Comparison of ENCODE assay signal across 14 cellular contexts in genomic region chr19:8557637-8558238, GRCh38. TPM values are rescaled to one million over a fixed set of nuclear protein-coding genes. Genes with fewer than 3 reads are reported as not detected.
A peak's percentile ranks its signal among the peaks of the same experiment; 100 is the strongest.
DNase-seq lines count a peak whose midpoint lies in the region; ATAC-seq and TF ChIP-seq lines count a peak whose summit lies in the region.
"Had no signal": no experiment of that assay in that cellular context is flagged by ENCODE, and none has a peak within 500 bp of the region (broad histone marks: within the 10 kb centered on the region; RNA-seq: fewer than 3 reads in every experiment).

No MANE protein-coding gene starts in this region.

- no peak overlapping the region for H2BK5ac ChIP-seq in IMR-90 (ENCODE audit: low read depth, low read length, poor library complexity, severe bottlenecking)

- no peaks in the 10 kb centered on the region for H3K27me3 ChIP-seq in IMR-90 (ENCODE audit: control insufficient read depth, insufficient read depth, low read length)
- H3K27me3 ChIP-seq: testis had no signal

- H4K5ac ChIP-seq in IMR-90 (ENCODE audit: low read depth, low read length), result no peak overlapping the region

- no peaks in the 10 kb centered on the region; the same call in 1 of the 2 replicates for H3K9me1 ChIP-seq in IMR-90 (ENCODE audit: insufficient read depth, low read length)

- TF ChIP-seq RAD21 in IMR-90 (IDR thresholded peaks at IDR 0.05; ENCODE audit: low read length), result no peak

- no peaks in the 10 kb centered on the region for H3K27me3 Mint-ChIP-seq in activated CD4-positive, alpha-beta T cell treated with anti-CD3 and anti-CD28 coated beads, Interleukin-2, amount 10 ng/mL, durations not matched to agents 7 days and 5 days
- no peaks in the 10 kb centered on the region for H3K27me3 Mint-ChIP-seq in activated naive CD8-positive, alpha-beta T cell treated with anti-CD3 and anti-CD28 coated beads, Interleukin-2, amount 50 U/mL, for 24 hours
- no peaks in the 10 kb centered on the region for H3K27me3 Mint-ChIP-seq in neural crest cell (ENCODE audit: low read depth)

- H3K27ac ChIP-seq in IMR-90 (ENCODE audit: insufficient read depth, low read length), result no peak overlapping the region
- H3K27ac ChIP-seq: SK-N-MC, testis had no signal

- H3K27ac Mint-ChIP-seq in activated CD4-positive, alpha-beta T cell treated with anti-CD3 and anti-CD28 coated beads, Interleukin-2, amount 10 ng/mL, durations not matched to agents 7 days and 5 days, result peak overlapping the region; percentile 82
- peak overlapping the region; percentile 66 for H3K27ac Mint-ChIP-seq in activated naive CD8-positive, alpha-beta T cell treated with anti-CD3 and anti-CD28 coated beads, Interleukin-2, amount 50 U/mL, for 24 hours
- peak overlapping the region; percentile 16 for H3K27ac Mint-ChIP-seq in neural crest cell (ENCODE audit: unreplicated experiment)

- H4K91ac ChIP-seq in IMR-90 (ENCODE audit: insufficient read depth, low read depth, low read length), result no peak overlapping the region

- H2BK20ac ChIP-seq in IMR-90 (ENCODE audit: low read depth, low read length), result no peak overlapping the region

- WGBS in IMR-90 (ENCODE audit: extremely low coverage in 2 of 2, insufficient read length in 1 of 2), 2 experiments, result 54% methylated on average over 3 of the region's 6 CpGs; no CpG with 5 or more reads in 1 of the 2 experiments

- in situ Hi-C loops in IMR-90 (cut with MboI; ENCODE audit: low sequenced_read_pairs), result no loop called here

- H4K20me1 ChIP-seq in IMR-90 (ENCODE audit: insufficient read depth, low read length), result no peaks in the 10 kb centered on the region

- H2AFZ ChIP-seq in IMR-90 (replicated peaks; ENCODE audit: low read length, poor library complexity), result no peak overlapping the region

- H2AK9ac ChIP-seq in IMR-90 (replicated peaks; ENCODE audit: low read depth, low read length, poor library complexity), result no peak overlapping the region

- no peaks in the 10 kb centered on the region for H3K36me3 ChIP-seq in IMR-90 (ENCODE audit: control insufficient read depth, insufficient read depth, low read length)

- no peaks in the 10 kb centered on the region for H3K9me3 ChIP-seq in IMR-90 (ENCODE audit: control insufficient read depth, insufficient read depth, low read length)
- H3K9me3 ChIP-seq: testis had no signal

- H3K18ac ChIP-seq in IMR-90 (ENCODE audit: low read depth, low read length), result no peak overlapping the region

- H3K9ac ChIP-seq in IMR-90 (ENCODE audit: low read depth, low read length), result no peak overlapping the region

- H3K4me1 Mint-ChIP-seq in activated CD4-positive, alpha-beta T cell treated with anti-CD3 and anti-CD28 coated beads, Interleukin-2, amount 10 ng/mL, durations not matched to agents 7 days and 5 days, result peaks cover 32% of the 10 kb centered on the region
- H3K4me1 Mint-ChIP-seq in activated naive CD8-positive, alpha-beta T cell treated with anti-CD3 and anti-CD28 coated beads, Interleukin-2, amount 50 U/mL, for 24 hours, result peaks cover 12% of the 10 kb centered on the region
- peaks cover 15% of the 10 kb centered on the region for H3K4me1 Mint-ChIP-seq in neural crest cell

- no TSS peak for BruUV-seq in IMR-90 (replicated peaks; lab: Mats Ljungman, UMichigan)

- no peaks in the 10 kb centered on the region for H3K79me1 ChIP-seq in IMR-90 (ENCODE audit: low read depth in 1 of 2, low read length in 2 of 2)

- CTCF ChIA-PET in activated CD4-positive, alpha-beta T cell treated with anti-CD3 and anti-CD28 coated beads, Interleukin-2, amount 10 ng/mL, durations not matched to agents 7 days and 5 days (lab: Charles Lee), result interaction anchor here (0.5 to 2.1 kb wide), 3 partner anchors 22 to 216 kb away, joined by 4 to 10 read pairs (median 4); no protein-coding TSS in a partner anchor
- CTCF ChIA-PET in IMR-90 (lab: Yijun Ruan, JAX), result no interaction called here

- no peak overlapping the region for H3K4ac ChIP-seq in IMR-90 (ENCODE audit: low read depth, low read length)

- H3K56ac ChIP-seq in IMR-90 (ENCODE audit: extremely low read depth, insufficient read depth, low read length), result no peak overlapping the region

- H2BK120ac ChIP-seq in IMR-90 (ENCODE audit: low read depth, low read length), result no peak overlapping the region

- no peak overlapping the region for H3K4me3 Mint-ChIP-seq in activated CD4-positive, alpha-beta T cell treated with anti-CD3 and anti-CD28 coated beads, Interleukin-2, amount 10 ng/mL, durations not matched to agents 7 days and 5 days
- no peak overlapping the region for H3K4me3 Mint-ChIP-seq in activated naive CD8-positive, alpha-beta T cell treated with anti-CD3 and anti-CD28 coated beads, Interleukin-2, amount 50 U/mL, for 24 hours
- H3K4me3 Mint-ChIP-seq in neural crest cell, result no peak overlapping the region

- H3K36me3 Mint-ChIP-seq in activated CD4-positive, alpha-beta T cell treated with anti-CD3 and anti-CD28 coated beads, Interleukin-2, amount 10 ng/mL, durations not matched to agents 7 days and 5 days (ENCODE audit: low read depth), result peaks cover 38% of the 10 kb centered on the region
- peaks cover 4% of the 10 kb centered on the region for H3K36me3 Mint-ChIP-seq in activated naive CD8-positive, alpha-beta T cell treated with anti-CD3 and anti-CD28 coated beads, Interleukin-2, amount 50 U/mL, for 24 hours (ENCODE audit: low read depth)
- no peaks in the 10 kb centered on the region for H3K36me3 Mint-ChIP-seq in neural crest cell (ENCODE audit: low read depth)

- no peak overlapping the region for H4K8ac ChIP-seq in IMR-90 (ENCODE audit: low read depth in 2 of 2, low read length in 2 of 2)

- intact Hi-C loops in IMR-90 (cut with micrococcal nuclease), result no loop called here

- no peak overlapping the region; the same call in 1 of the 2 replicates for H3K23ac ChIP-seq in IMR-90 (ENCODE audit: low read depth, low read length)

- dilution Hi-C loops in IMR-90 (cut with HindIII; ENCODE audit: low sequenced_read_pairs, unreplicated experiment), result no loop called here

- H3K14ac ChIP-seq in IMR-90 (replicated peaks; ENCODE audit: low read depth, low read length), result no peak overlapping the region

- no peaks in the 10 kb centered on the region for H3K4me1 ChIP-seq in IMR-90 (ENCODE audit: control insufficient read depth, insufficient read depth, low read length)
- H3K4me1 ChIP-seq: testis had no signal

- POLR2A ChIA-PET in activated CD4-positive, alpha-beta T cell treated with anti-CD3 and anti-CD28 coated beads, Interleukin-2, amount 10 ng/mL, durations not matched to agents 7 days and 5 days (lab: Charles Lee), result no interaction called here
- POLR2A ChIA-PET in IMR-90 (lab: Charles Lee; ENCODE audit: unreplicated experiment), result no interaction called here

- TF ChIP-seq POLR2A in IMR-90 (IDR thresholded peaks at IDR 0.05; ENCODE audit: low read depth, low read length), result no peak

- TF ChIP-seq CTCF in IMR-90 (conservative IDR thresholded peaks at IDR 0.05; ENCODE audit: low read depth, low read length) (no peak), neural crest cell (conservative IDR thresholded peaks at IDR 0.05) (no peak)

- no peak for DNase-seq in activated CD4-positive, alpha-beta T cell treated with anti-CD3 and anti-CD28 coated beads, Interleukin-2, amount 10 ng/mL, durations not matched to agents 7 days and 5 days
- DNase-seq in activated CD4-positive, alpha-beta T cell treated with anti-CD3 and anti-CD28 coated beads for 1 hour, result no peak
- DNase-seq in IMR-90 (no peak), neural crest cell (ENCODE audit: low read depth, low spot score) (no peak), ecto neural progenitor cell (ENCODE audit: low spot score) (no peak), NCI-H774 (lab: John Stamatoyannopoulos, UW) (no peak)
- no peak for DNase-seq in activated naive CD8-positive, alpha-beta T cell treated with anti-CD3 and anti-CD28 coated beads, Interleukin-2, amount 50 U/mL, for 24 hours
- DNase-seq: head of caudate nucleus, NCI-H1092, testis had no signal

- ATAC-seq in IMR-90 (ENCODE audit: low read depth) (peak; percentile 19; the same call in 1 of the 2 replicates), HG03045 (IDR thresholded peaks at IDR 0.05; ENCODE audit: unreplicated experiment) (no peak)
- ATAC-seq in activated naive CD8-positive, alpha-beta T cell treated with anti-CD3 and anti-CD28 coated beads, Interleukin-2, amount 50 U/mL, for 24 hours, result no peak
- ATAC-seq: activated CD4-positive, CD25-positive, alpha-beta regulatory T cell treated with anti-CD3 and anti-CD28 coated beads, Interleukin-2, amount 50 U/mL, for 24 hours had no signal

- no peak overlapping the region for H3K4me3 ChIP-seq in IMR-90 (ENCODE audit: insufficient read depth, low read depth, low read length)
- H3K4me3 ChIP-seq: SK-N-MC, smooth muscle cell, testis had no signal

- H3K4me2 ChIP-seq in IMR-90 (ENCODE audit: low read depth, low read length), result no peak overlapping the region
- H3K4me2 ChIP-seq: smooth muscle cell had no signal

- H3K9me3 Mint-ChIP-seq in activated CD4-positive, alpha-beta T cell treated with anti-CD3 and anti-CD28 coated beads, Interleukin-2, amount 10 ng/mL, durations not matched to agents 7 days and 5 days, result no peaks in the 10 kb centered on the region
- H3K9me3 Mint-ChIP-seq in activated naive CD8-positive, alpha-beta T cell treated with anti-CD3 and anti-CD28 coated beads, Interleukin-2, amount 50 U/mL, for 24 hours, result no peaks in the 10 kb centered on the region
- peaks cover under 1% of the 10 kb centered on the region for H3K9me3 Mint-ChIP-seq in neural crest cell

- no peak overlapping the region for H2BK15ac ChIP-seq in IMR-90 (ENCODE audit: low read depth, low read length)

- H2AK5ac ChIP-seq in IMR-90 (ENCODE audit: low read depth, low read length), result 0 out of 2 replicates have a peak overlapping the region, but pooled peaks have one; percentile 9

RNA-seq across cellular contexts. Expression of gene MYO1F, which starts 19.5 kb away (rescaled TPM):
- total RNA-seq in activated CD4-positive, alpha-beta T cell treated with anti-CD3 and anti-CD28 coated beads, Interleukin-2, amount 10 ng/mL, durations not matched to agents 7 days and 5 days, result 100 to 1,000 TPM; 359 to 366 TPM
- under 0.01 and 0.18 TPM in 2 replicates for total RNA-seq in IMR-90 (2012; rRNA removed)
- 0.14 TPM in 2 replicates for polyA plus RNA-seq in IMR-90 (2012; rRNA removed)
- polyA plus RNA-seq in IMR-90 (2012; cell fraction: cytosol; rRNA removed), result 0.19 and 0.21 TPM in 2 replicates
- 0.32 and 0.54 TPM in 2 replicates for polyA plus RNA-seq in IMR-90 (2012; cell fraction: nucleus; rRNA removed; ENCODE audit: low replicate concordance)
- total RNA-seq in neural crest cell, result 0.33 and 0.77 TPM in 2 replicates
- total RNA-seq: smooth muscle cell had no signal

RNA-seq across cellular contexts. Expression of gene ZNF414, which starts 43.8 kb away (rescaled TPM):
- total RNA-seq in activated CD4-positive, alpha-beta T cell treated with anti-CD3 and anti-CD28 coated beads, Interleukin-2, amount 10 ng/mL, durations not matched to agents 7 days and 5 days, result 10 to 100 TPM; 46.8 to 47.3 TPM
- total RNA-seq in IMR-90 (2012; rRNA removed) (1.1 and 3.2 TPM in 2 replicates), neural crest cell (31.1 and 31.8 TPM in 2 replicates)
- polyA plus RNA-seq in IMR-90 (2012; rRNA removed), result 14.2 and 20.8 TPM in 2 replicates
- 28.7 and 38.5 TPM in 2 replicates for polyA plus RNA-seq in IMR-90 (2012; cell fraction: cytosol; rRNA removed)
- 35.8 and 108 TPM in 2 replicates for polyA plus RNA-seq in IMR-90 (2012; cell fraction: nucleus; rRNA removed; ENCODE audit: low replicate concordance)

RNA-seq across cellular contexts. Expression of gene ADAMTS10, which starts 52.8 kb away (rescaled TPM):
- total RNA-seq in activated CD4-positive, alpha-beta T cell treated with anti-CD3 and anti-CD28 coated beads, Interleukin-2, amount 10 ng/mL, durations not matched to agents 7 days and 5 days, result 10 to 100 TPM; 10.6 to 15.3 TPM
- total RNA-seq in IMR-90 (2012; rRNA removed), result 2.8 and 3.4 TPM in 2 replicates
- 11.5 and 15.1 TPM in 2 replicates for polyA plus RNA-seq in IMR-90 (2012; rRNA removed)
- polyA plus RNA-seq in IMR-90 (2012; cell fraction: cytosol; rRNA removed), result 5.2 and 8.3 TPM in 2 replicates
- 168 and 325 TPM in 2 replicates for polyA plus RNA-seq in IMR-90 (2012; cell fraction: nucleus; rRNA removed; ENCODE audit: low replicate concordance)
- 30.9 and 31.4 TPM in 2 replicates for total RNA-seq in neural crest cell

RNA-seq across cellular contexts. Expression of gene PRAM1, which starts 55.3 kb away (rescaled TPM):
- total RNA-seq in activated CD4-positive, alpha-beta T cell treated with anti-CD3 and anti-CD28 coated beads, Interleukin-2, amount 10 ng/mL, durations not matched to agents 7 days and 5 days, result 1 to 10 TPM; 3.8 to 6.7 TPM
- total RNA-seq in IMR-90 (2012; rRNA removed) (not detected in 2 replicates), neural crest cell (0.21 and 0.55 TPM in 2 replicates)
- 0.09 TPM in 2 replicates for polyA plus RNA-seq in IMR-90 (2012; rRNA removed)
- 0.02 TPM in 1 of 2 replicates, not detected in the other for polyA plus RNA-seq in IMR-90 (2012; cell fraction: cytosol; rRNA removed)
- polyA plus RNA-seq in IMR-90 (2012; cell fraction: nucleus; rRNA removed; ENCODE audit: low replicate concordance), result 0.66 and 0.70 TPM in 2 replicates
- total RNA-seq: smooth muscle cell had no signal

Comparison
In these comparisons a context has a peak if more than half of its experiments do, and no peak if none do; other contexts are left out.
1. H3K27ac Mint-ChIP-seq: peak in every context shown above with its lines; median percentile 82 in activated CD4-positive, alpha-beta T cell treated with anti-CD3 and anti-CD28 coated beads, Interleukin-2, amount 10 ng/mL, durations not matched to agents 7 days and 5 days; 66 in activated naive CD8-positive, alpha-beta T cell treated with anti-CD3 and anti-CD28 coated beads, Interleukin-2, amount 50 U/mL, for 24 hours; 16 in neural crest cell.
2. RNA of gene MYO1F, which starts 19.5 kb away (total RNA-seq): 359 to 366 TPM in activated CD4-positive, alpha-beta T cell treated with anti-CD3 and anti-CD28 coated beads, Interleukin-2, amount 10 ng/mL, durations not matched to agents 7 days and 5 days; 0.33 to 0.77 TPM in neural crest cell and under 0.01 to 0.18 TPM in IMR-90; every median in the first group is over 100 times any median in the second.